17 cellular contexts compared by ENCODE assay signal in genomic region chr1:2528611-2528965, GRCh38. TPM values are rescaled to one million over a fixed set of nuclear protein-coding genes. Genes with fewer than 3 reads are reported as not detected.
DNase-seq lines count a peak whose midpoint lies in the region; ATAC-seq, FAIRE-seq and TF ChIP-seq lines count a peak whose summit lies in the region.
"Had no signal": no experiment of that assay in that cellular context is flagged by ENCODE, and none has a peak within 500 bp of the region (broad histone marks: within the 10 kb centered on the region; RNA-seq: fewer than 3 reads in every experiment).

No MANE protein-coding gene starts in this region.

- H3K4me1 Mint-ChIP-seq in T-cell (peaks cover 25 to 40% (median 37%) of the 10 kb centered on the region in 3 donors), endodermal cell (peaks cover 18% of the 10 kb centered on the region)
- H3K4me1 Mint-ChIP-seq in activated CD4-positive, alpha-beta T cell treated with anti-CD3 and anti-CD28 coated beads, Interleukin-2, amount 10 ng/mL, durations not matched to agents 7 days and 5 days = peaks cover 36% of the 10 kb centered on the region

- no peaks in the 10 kb centered on the region for H3K36me3 Mint-ChIP-seq in T-cell
- no peaks in the 10 kb centered on the region for H3K36me3 Mint-ChIP-seq in endodermal cell (ENCODE audit: low read depth)
- H3K36me3 Mint-ChIP-seq in activated CD4-positive, alpha-beta T cell treated with anti-CD3 and anti-CD28 coated beads, Interleukin-2, amount 10 ng/mL, durations not matched to agents 7 days and 5 days (ENCODE audit: low read depth) = peaks cover 14% of the 10 kb centered on the region

- ATAC-seq in T-cell (replicated peaks in 1 of 4) = no peak
- no peak for ATAC-seq in GM21576 (IDR thresholded peaks at IDR 0.05; ENCODE audit: unreplicated experiment)
- no peak for ATAC-seq in HG03521 (IDR thresholded peaks at IDR 0.05; ENCODE audit: unreplicated experiment)
- ATAC-seq in GM21717 (IDR thresholded peaks at IDR 0.05; ENCODE audit: unreplicated experiment) = no peak
- ATAC-seq: activated CD4-positive, CD25-positive, alpha-beta regulatory T cell treated with anti-CD3 and anti-CD28 coated beads, Interleukin-2, amount 50 U/mL, for 24 hours; sciatic nerve had no signal

- peaks cover 0 to 29% of the 10 kb centered on the region in 2 donors for H3K27me3 Mint-ChIP-seq in T-cell
- H3K27me3 Mint-ChIP-seq in endodermal cell (ENCODE audit: insufficient read depth) = peaks cover 62% of the 10 kb centered on the region
- peaks cover 26% of the 10 kb centered on the region for H3K27me3 Mint-ChIP-seq in activated CD4-positive, alpha-beta T cell treated with anti-CD3 and anti-CD28 coated beads, Interleukin-2, amount 10 ng/mL, durations not matched to agents 7 days and 5 days

- TF ChIP-seq CTCF in endodermal cell (conservative IDR thresholded peaks at IDR 0.05) = no peak

- peak overlapping the region; percentile 57 for H3K27ac ChIP-seq in endodermal cell (ENCODE audit: low read depth, low read length)
- H3K27ac ChIP-seq: PC-9 had no signal

- peak; percentile 20 for FAIRE-seq in GM12891 (lab: Jason Lieb, UNC)
- FAIRE-seq: islet of Langerhans had no signal

- no peaks in the 10 kb centered on the region for H3K9me3 Mint-ChIP-seq in T-cell
- H3K9me3 Mint-ChIP-seq in endodermal cell = no peaks in the 10 kb centered on the region
- no peaks in the 10 kb centered on the region for H3K9me3 Mint-ChIP-seq in activated CD4-positive, alpha-beta T cell treated with anti-CD3 and anti-CD28 coated beads, Interleukin-2, amount 10 ng/mL, durations not matched to agents 7 days and 5 days
- H3K9me3 Mint-ChIP-seq: activated T-cell treated with anti-CD3 and anti-CD28 coated beads, Interleukin-2, amount 50 U/mL, for 24 hours; CD4-positive, alpha-beta memory T cell had no signal

- POLR2A ChIA-PET in T-cell (lab: Charles Lee) = no interaction called here
- POLR2A ChIA-PET in activated CD4-positive, alpha-beta T cell treated with anti-CD3 and anti-CD28 coated beads, Interleukin-2, amount 10 ng/mL, durations not matched to agents 7 days and 5 days (lab: Charles Lee) = no interaction called here

- CTCF ChIA-PET in T-cell (lab: Charles Lee) = no interaction called here
- CTCF ChIA-PET in activated CD4-positive, alpha-beta T cell treated with anti-CD3 and anti-CD28 coated beads, Interleukin-2, amount 10 ng/mL, durations not matched to agents 7 days and 5 days (lab: Charles Lee) = interaction anchor here (1.0 to 1.4 kb wide), 2 partner anchors 10 to 11 kb away, joined by 3 read pairs; no protein-coding TSS in a partner anchor

- no peaks in the 10 kb centered on the region for H3K36me3 ChIP-seq in endodermal cell (ENCODE audit: control insufficient read depth, insufficient read depth, low read length)
- peaks cover 6% of the 10 kb centered on the region for H3K36me3 ChIP-seq in neuron (ENCODE audit: insufficient read depth, low read length)

- H3K27ac Mint-ChIP-seq in T-cell = no peak overlapping the region
- H3K27ac Mint-ChIP-seq in endodermal cell = no peak overlapping the region
- H3K27ac Mint-ChIP-seq in activated CD4-positive, alpha-beta T cell treated with anti-CD3 and anti-CD28 coated beads, Interleukin-2, amount 10 ng/mL, durations not matched to agents 7 days and 5 days = no peak overlapping the region

- 61 to 70% methylated on average over 10 of the region's 10 CpGs for WGBS in endodermal cell (ENCODE audit: insufficient coverage in 1 of 2, insufficient read length in 1 of 2), 2 experiments

- H2AFZ ChIP-seq in neuron (ENCODE audit: low read depth, low read length) = no peak overlapping the region
- H2AFZ ChIP-seq: PC-9 had no signal

- no peaks in the 10 kb centered on the region for H3K4me1 ChIP-seq in endodermal cell (ENCODE audit: control insufficient read depth, insufficient read depth, low read length)
- H3K4me1 ChIP-seq in neuron (ENCODE audit: insufficient read depth, low read length) = peaks cover 72% of the 10 kb centered on the region

- DNase-seq in GM12891 (ENCODE audit: insufficient read length, low spot score) (no peak), T-cell (no peak), endodermal cell (no peak)
- no peak for DNase-seq in activated CD4-positive, alpha-beta T cell treated with anti-CD3 and anti-CD28 coated beads, Interleukin-2, amount 10 ng/mL, durations not matched to agents 7 days and 5 days
- DNase-seq: NCI-H1417 treated with DMSO at 0.1 percent for 48 hours, NCI-H524 treated with DMSO at 0.1 percent for 48 hours had no signal

- H3K27me3 ChIP-seq in endodermal cell (ENCODE audit: control insufficient read depth, insufficient read depth, low read length, poor library complexity, severe bottlenecking) = peaks cover 66% of the 10 kb centered on the region
- no peaks in the 10 kb centered on the region for H3K27me3 ChIP-seq in neuron (ENCODE audit: insufficient read depth, low read length)

- no peak overlapping the region for H3K4me3 ChIP-seq in endodermal cell (ENCODE audit: low read length)
- H3K4me3 ChIP-seq in neuron (ENCODE audit: low read length) = peak overlapping the region; percentile 83
- H3K4me3 ChIP-seq: PC-9 had no signal

- H3K9me3 ChIP-seq in endodermal cell (ENCODE audit: control insufficient read depth, low read length) (no peaks in the 10 kb centered on the region), neuron (ENCODE audit: low read length) (no peaks in the 10 kb centered on the region)

- H3K4me3 Mint-ChIP-seq in T-cell (peak overlapping the region in 2 of 3 donors; percentile 67 to 81), endodermal cell (no peak overlapping the region)
- H3K4me3 Mint-ChIP-seq in activated CD4-positive, alpha-beta T cell treated with anti-CD3 and anti-CD28 coated beads, Interleukin-2, amount 10 ng/mL, durations not matched to agents 7 days and 5 days = no peak overlapping the region

- no peak for TF ChIP-seq POLR2A in GM12891 (IDR thresholded peaks at IDR 0.05; ENCODE audit: low read depth, low read length)

- H3K9ac ChIP-seq in endodermal cell (ENCODE audit: extremely low read depth, low read length, poor library complexity, severe bottlenecking) = no peak overlapping the region

TF ChIP-seq in GM12891, 5 proteins besides CTCF, POLR2A, EP300 and RAD21:
- TF ChIP-seq SPI1 (IDR thresholded peaks at IDR 0.05; ENCODE audit: low read depth, low read length) (no peak), PAX5 (IDR thresholded peaks at IDR 0.05; ENCODE audit: insufficient read depth, low read length, severe bottlenecking) (no peak), POU2F2 (IDR thresholded peaks at IDR 0.05; ENCODE audit: low read depth, low read length) (no peak), TAF1 (IDR thresholded peaks at IDR 0.05; ENCODE audit: low read depth, low read length) (no peak), POLR2AphosphoS5 (IDR thresholded peaks at IDR 0.05; ENCODE audit: low read depth, low read length) (no peak)
TF ChIP-seq in GM12891: peak in this region for 0.

RNA-seq across cellular contexts. Expression of gene HES5, which starts 1.5 kb away (rescaled TPM):
- polyA plus RNA-seq in GM12891 (2012; ENCODE audit: low read depth, missing spikeins) = not detected
- total RNA-seq in T-cell = not detected
- total RNA-seq in endodermal cell = not detected
- 59.2 TPM for polyA plus RNA-seq in endodermal cell (2013, experiment 1 of 2)
- 46.1 TPM for polyA plus RNA-seq in endodermal cell (2013, experiment 2 of 2)
- total RNA-seq in activated CD4-positive, alpha-beta T cell treated with anti-CD3 and anti-CD28 coated beads, Interleukin-2, amount 10 ng/mL, durations not matched to agents 7 days and 5 days = not detected
- total RNA-seq: CD4-positive, alpha-beta memory T cell; G401; PC-9 had no signal
- polyA plus RNA-seq: CD4-positive, alpha-beta memory T cell had no signal

RNA-seq across cellular contexts. Expression of gene PANK4, which starts 2.2 kb away (rescaled TPM):
- polyA plus RNA-seq in GM12891 (2012; ENCODE audit: low read depth, missing spikeins) = 12.6 TPM
- total RNA-seq in T-cell = 100 to 1,000 TPM in 3 of 5 donors, 10 to 100 TPM in 2; 51.0 to 128 (median 119) TPM
- 10 to 100 TPM; 45.6 to 49.5 TPM for total RNA-seq in endodermal cell
- polyA plus RNA-seq in endodermal cell (2013, experiment 1 of 2) = 34.9 TPM
- 35.6 TPM for polyA plus RNA-seq in endodermal cell (2013, experiment 2 of 2)
- 10 to 100 TPM; 66.6 to 76.6 TPM for total RNA-seq in activated CD4-positive, alpha-beta T cell treated with anti-CD3 and anti-CD28 coated beads, Interleukin-2, amount 10 ng/mL, durations not matched to agents 7 days and 5 days

RNA-seq across cellular contexts. Expression of gene TNFRSF14, which starts 27.6 kb away (rescaled TPM):
- 96.9 TPM for polyA plus RNA-seq in GM12891 (2012; ENCODE audit: low read depth, missing spikeins)
- 100 to 1,000 TPM; 163 to 214 (median 211) TPM for total RNA-seq in T-cell
- under 1 TPM; 0.29 to 0.46 TPM for total RNA-seq in endodermal cell
- 1.1 TPM for polyA plus RNA-seq in endodermal cell (2013, experiment 1 of 2)
- polyA plus RNA-seq in endodermal cell (2013, experiment 2 of 2) = 0.95 TPM
- total RNA-seq in activated CD4-positive, alpha-beta T cell treated with anti-CD3 and anti-CD28 coated beads, Interleukin-2, amount 10 ng/mL, durations not matched to agents 7 days and 5 days = 100 to 1,000 TPM; 182 to 192 TPM

RNA-seq across cellular contexts. Expression of gene PLCH2, which starts 52.5 kb away (rescaled TPM):
- 0.51 TPM for polyA plus RNA-seq in GM12891 (2012; ENCODE audit: low read depth, missing spikeins)
- total RNA-seq in T-cell (10 to 100 TPM; 20.2 to 59.1 (median 27.9) TPM), endodermal cell (under 1 TPM; 0.18 to 0.31 TPM)
- 1.4 TPM for polyA plus RNA-seq in endodermal cell (2013, experiment 1 of 2)
- polyA plus RNA-seq in endodermal cell (2013, experiment 2 of 2) = 0.99 TPM
- 10 to 100 TPM; 16.7 to 21.1 TPM for total RNA-seq in activated CD4-positive, alpha-beta T cell treated with anti-CD3 and anti-CD28 coated beads, Interleukin-2, amount 10 ng/mL, durations not matched to agents 7 days and 5 days

RNA-seq across cellular contexts. Expression of gene PRXL2B, which starts 58.0 kb away (rescaled TPM):
- 4.8 TPM for polyA plus RNA-seq in GM12891 (2012; ENCODE audit: low read depth, missing spikeins)
- total RNA-seq in T-cell (10 to 100 TPM; 17.3 to 37.6 (median 35.3) TPM), endodermal cell (10 to 100 TPM; 33.4 to 34.4 TPM)
- 33.4 TPM for polyA plus RNA-seq in endodermal cell (2013, experiment 1 of 2)
- 29.0 TPM for polyA plus RNA-seq in endodermal cell (2013, experiment 2 of 2)
- total RNA-seq in activated CD4-positive, alpha-beta T cell treated with anti-CD3 and anti-CD28 coated beads, Interleukin-2, amount 10 ng/mL, durations not matched to agents 7 days and 5 days = 10 to 100 TPM; 25.2 to 33.3 TPM

Comparison
In these comparisons a context has a peak if more than half of its experiments do, and no peak if none do; other contexts are left out.
1. H3K4me3 Mint-ChIP-seq: peak in T-cell (2 of 3); none in endodermal cell (single experiment) and activated CD4-positive, alpha-beta T cell treated with anti-CD3 and anti-CD28 coated beads, Interleukin-2, amount 10 ng/mL, durations not matched to agents 7 days and 5 days (single experiment).
2. RNA of gene TNFRSF14, which starts 27.6 kb away (total RNA-seq): 163 to 214 TPM in T-cell and 182 to 192 TPM in activated CD4-positive, alpha-beta T cell treated with anti-CD3 and anti-CD28 coated beads, Interleukin-2, amount 10 ng/mL, durations not matched to agents 7 days and 5 days; 0.29 to 0.46 TPM in endodermal cell; every median in the first group is over 100 times any median in the second.